In genomic region chr3:59540241-59540640, GRCh38 we compare ENCODE assay signal across 15 cellular contexts.
DNase-seq lines count a peak whose midpoint lies in the region; TF ChIP-seq lines count a peak whose summit lies in the region.
"Had no signal": no experiment of that assay in that cellular context is flagged by ENCODE, and none has a peak within 500 bp of the region (broad histone marks: within the 10 kb centered on the region; RNA-seq: fewer than 3 reads in every experiment).

No MANE protein-coding gene starts in this region.

- no peak for TF ChIP-seq CTCF in chondrocyte (IDR thresholded peaks at IDR 0.05)
- TF ChIP-seq CTCF in osteocyte (IDR thresholded peaks at IDR 0.05): no peak
- TF ChIP-seq CTCF in CD14-positive monocyte (IDR thresholded peaks at IDR 0.05): no peak

- peak overlapping the region; percentile 78 for H3K27ac Mint-ChIP-seq in chondrocyte (ENCODE audit: unreplicated experiment)
- H3K27ac Mint-ChIP-seq in osteocyte (ENCODE audit: unreplicated experiment): peak overlapping the region; percentile 87
- no peak overlapping the region for H3K27ac Mint-ChIP-seq in CD14-positive monocyte
- H3K27ac Mint-ChIP-seq: activated CD8-positive, alpha-beta T cell treated with anti-CD3 and anti-CD28 coated beads, Interleukin-2, amount 10 ng/mL, durations not matched to agents 7 days and 5 days had no signal

- peaks cover 47% of the 10 kb centered on the region for H3K4me1 Mint-ChIP-seq in chondrocyte (ENCODE audit: low read depth)
- peaks cover 55% of the 10 kb centered on the region for H3K4me1 Mint-ChIP-seq in osteocyte (ENCODE audit: unreplicated experiment)
- H3K4me1 Mint-ChIP-seq in CD14-positive monocyte: no peaks in the 10 kb centered on the region

- H3K4me3 Mint-ChIP-seq in chondrocyte (ENCODE audit: unreplicated experiment) (no peak overlapping the region), osteocyte (ENCODE audit: unreplicated experiment) (peak overlapping the region; percentile 56), CD14-positive monocyte (no peak overlapping the region)
- H3K4me3 Mint-ChIP-seq: activated CD8-positive, alpha-beta T cell treated with anti-CD3 and anti-CD28 coated beads, Interleukin-2, amount 10 ng/mL, durations not matched to agents 7 days and 5 days had no signal

- DNase-seq in NCI-H345 (lab: John Stamatoyannopoulos, UW) (peak; percentile 8), NCI-H345 treated with DMSO at 0.1 percent for 48 hours (lab: John Stamatoyannopoulos, UW; ENCODE audit: unreplicated experiment) (no peak), NCI-H69 (lab: John Stamatoyannopoulos, UW) (peak; percentile 54), chondrocyte (ENCODE audit: low spot score) (no peak), osteocyte (ENCODE audit: extremely low spot score, unreplicated experiment) (no peak), CD14-positive monocyte (ENCODE audit: low spot score) (no peak), COR-L47 (lab: John Stamatoyannopoulos, UW) (no peak), NCI-H2227 (lab: John Stamatoyannopoulos, UW; ENCODE audit: unreplicated experiment) (no peak)
- DNase-seq: activated CD8-positive, alpha-beta T cell treated with anti-CD3 and anti-CD28 coated beads, Interleukin-2, amount 10 ng/mL, durations not matched to agents 7 days and 5 days; activated naive CD4-positive, alpha-beta T cell; cerebellar nuclear complex; NCI-H1048; NCI-H510A; pancreas; thyroid gland had no signal

- no peaks in the 10 kb centered on the region for H3K27me3 Mint-ChIP-seq in chondrocyte (ENCODE audit: low read depth)
- no peaks in the 10 kb centered on the region for H3K27me3 Mint-ChIP-seq in osteocyte (ENCODE audit: unreplicated experiment)
- H3K27me3 Mint-ChIP-seq in CD14-positive monocyte (ENCODE audit: low read depth in 3 of 3): no peaks in the 10 kb centered on the region

- no peaks in the 10 kb centered on the region for H3K9me3 Mint-ChIP-seq in chondrocyte (ENCODE audit: low read depth)
- H3K9me3 Mint-ChIP-seq in osteocyte (ENCODE audit: unreplicated experiment): no peaks in the 10 kb centered on the region
- peaks cover 0 to 2% (median 0%) of the 10 kb centered on the region in 7 donors for H3K9me3 Mint-ChIP-seq in CD14-positive monocyte

- intact Hi-C loops in CD14-positive monocyte (cut with micrococcal nuclease): no loop called here

- H3K36me3 Mint-ChIP-seq in chondrocyte (ENCODE audit: low read depth) (no peaks in the 10 kb centered on the region), osteocyte (ENCODE audit: unreplicated experiment) (no peaks in the 10 kb centered on the region), CD14-positive monocyte (no peaks in the 10 kb centered on the region)

Comparison
In these comparisons a context has a peak if more than half of its experiments do, and no peak if none do; other contexts are left out.
1. DNase-seq: peak in NCI-H345 (single experiment) and NCI-H69 (single experiment); none in NCI-H345 treated with DMSO at 0.1 percent for 48 hours (single experiment), chondrocyte (single experiment), osteocyte (single experiment), CD14-positive monocyte (single experiment), COR-L47 (single experiment) and NCI-H2227 (single experiment).
2. H3K27ac Mint-ChIP-seq: peak in chondrocyte (single experiment) and osteocyte (single experiment); none in CD14-positive monocyte (0 of 7).